ENCODE assay signal across 9 cellular contexts in the genomic region with DNA sequence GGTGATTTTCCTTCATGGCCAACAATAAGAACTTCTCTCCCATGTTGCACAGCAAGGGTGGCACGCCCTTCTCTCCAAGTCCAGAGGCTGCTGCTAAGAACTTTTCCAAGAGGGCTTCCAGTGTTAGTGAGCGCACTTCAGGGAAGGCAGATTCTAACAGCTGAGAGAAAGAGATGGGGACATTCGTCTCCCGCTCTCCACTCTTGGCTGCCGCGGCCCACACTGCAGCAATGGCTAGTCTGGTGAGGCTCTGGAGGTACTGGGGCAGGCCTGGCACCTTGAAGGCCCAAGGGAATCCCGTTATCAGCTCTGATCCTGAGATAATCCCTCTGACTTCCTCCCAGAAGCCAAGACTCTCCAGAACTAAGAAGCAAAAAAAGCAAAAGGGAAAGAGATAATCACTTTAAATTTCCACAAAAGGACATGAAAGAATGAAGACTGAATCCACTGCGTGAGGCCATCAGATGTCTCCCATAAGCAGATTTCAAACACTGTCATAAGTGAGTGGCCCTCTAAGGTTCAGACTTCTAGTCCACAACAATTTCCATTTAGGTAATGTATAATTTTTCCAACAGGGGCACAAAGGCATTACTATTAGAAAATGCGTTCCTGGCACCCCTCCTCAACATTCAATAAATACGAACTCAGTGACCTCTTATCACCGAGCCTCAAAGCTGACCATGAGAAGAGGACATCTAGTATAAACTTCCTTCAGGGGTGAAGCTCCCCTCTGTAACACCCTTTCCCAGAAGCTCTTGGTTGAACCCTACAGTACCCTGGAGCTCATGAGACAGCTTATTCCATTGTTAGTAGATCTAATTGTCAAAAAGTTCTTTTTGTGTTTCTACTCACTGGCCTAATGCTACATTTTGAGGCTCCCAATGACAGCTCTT.
DNase-seq lines count a peak whose midpoint lies in the region; ATAC-seq and TF ChIP-seq lines count a peak whose summit lies in the region.
"Had no signal": no experiment of that assay in that cellular context is flagged by ENCODE, and none has a peak within 500 bp of the region (broad histone marks: within the 10 kb centered on the region; RNA-seq: fewer than 3 reads in every experiment).

No MANE protein-coding gene starts in this region.

- no peaks in the 10 kb centered on the region for H3K27me3 Mint-ChIP-seq in activated naive CD4-positive, alpha-beta T cell treated with anti-CD3 and anti-CD28 coated beads for 36 hours (ENCODE audit: low read depth)
- H3K27me3 Mint-ChIP-seq in activated naive CD8-positive, alpha-beta T cell treated with anti-CD3 and anti-CD28 coated beads for 36 hours: no peaks in the 10 kb centered on the region

- H3K4me3 Mint-ChIP-seq in activated naive CD4-positive, alpha-beta T cell treated with anti-CD3 and anti-CD28 coated beads for 36 hours: no peak overlapping the region
- H3K4me3 Mint-ChIP-seq in activated naive CD8-positive, alpha-beta T cell treated with anti-CD3 and anti-CD28 coated beads for 36 hours: no peak overlapping the region

- H3K27ac ChIP-seq in lower lobe of right lung (peak overlapping the region; percentile 65), upper lobe of left lung (peak overlapping the region; percentile 58 to 77 (median 65))
- H3K27ac ChIP-seq in effector memory CD4-positive, alpha-beta T cell (ENCODE audit: insufficient read depth, low read length, poor library complexity, severe bottlenecking): no peak overlapping the region

- H3K36me3 ChIP-seq in lower lobe of right lung (peaks cover 14% of the 10 kb centered on the region), upper lobe of left lung (peaks cover 0 to 17% (median 5%) of the 10 kb centered on the region in 4 donors)
- peaks cover 17% of the 10 kb centered on the region for H3K36me3 ChIP-seq in effector memory CD4-positive, alpha-beta T cell (ENCODE audit: control insufficient read depth, insufficient read depth, low read length)

- TF ChIP-seq CTCF in lower lobe of right lung (IDR thresholded peaks at IDR 0.05): no peak
- no peak for TF ChIP-seq CTCF in upper lobe of left lung (IDR thresholded peaks at IDR 0.05)

- ATAC-seq in lower lobe of right lung: no peak
- ATAC-seq in upper lobe of left lung (ENCODE audit: low FRiP score in 2 of 2): no peak

- no peak for TF ChIP-seq POLR2A in upper lobe of left lung (IDR thresholded peaks at IDR 0.05)

- H3K27ac Mint-ChIP-seq in activated naive CD4-positive, alpha-beta T cell treated with anti-CD3 and anti-CD28 coated beads for 36 hours: peak overlapping the region; percentile 81
- H3K27ac Mint-ChIP-seq in activated naive CD8-positive, alpha-beta T cell treated with anti-CD3 and anti-CD28 coated beads for 36 hours: peak overlapping the region; percentile 93

- H3K4me1 ChIP-seq in lower lobe of right lung: peaks cover 23% of the 10 kb centered on the region
- H3K4me1 ChIP-seq in upper lobe of left lung: peaks cover 14 to 24% (median 17%) of the 10 kb centered on the region in 4 donors
- no peaks in the 10 kb centered on the region for H3K4me1 ChIP-seq in effector memory CD4-positive, alpha-beta T cell (ENCODE audit: control insufficient read depth, insufficient read depth, low read length, poor library complexity, severe bottlenecking)

- H3K9me3 ChIP-seq in lower lobe of right lung (no peaks in the 10 kb centered on the region), upper lobe of left lung (no peaks in the 10 kb centered on the region)
- no peaks in the 10 kb centered on the region for H3K9me3 ChIP-seq in effector memory CD4-positive, alpha-beta T cell (ENCODE audit: control insufficient read depth, low read length)

- TF ChIP-seq EP300 in upper lobe of left lung (IDR thresholded peaks at IDR 0.05): no peak

- peaks cover 38% of the 10 kb centered on the region for H3K36me3 Mint-ChIP-seq in activated naive CD4-positive, alpha-beta T cell treated with anti-CD3 and anti-CD28 coated beads for 36 hours (ENCODE audit: low read depth)
- H3K36me3 Mint-ChIP-seq in activated naive CD8-positive, alpha-beta T cell treated with anti-CD3 and anti-CD28 coated beads for 36 hours: peaks cover 47% of the 10 kb centered on the region

- CTCF ChIA-PET in activated naive CD4-positive, alpha-beta T cell treated with anti-CD3 and anti-CD28 coated beads for 36 hours (lab: Charles Lee): interaction anchor here (0.7 to 1.0 kb wide), 4 partner anchors 9 to 192 kb away, joined by 3 to 4 read pairs (median 3); no protein-coding TSS in a partner anchor

- H3K4me3 ChIP-seq in lower lobe of right lung (no peak overlapping the region), upper lobe of left lung (no peak overlapping the region)
- H3K4me3 ChIP-seq in effector memory CD4-positive, alpha-beta T cell (ENCODE audit: insufficient read depth, low read depth, low read length, poor library complexity, severe bottlenecking): no peak overlapping the region

- no peak for DNase-seq in activated naive CD4-positive, alpha-beta T cell treated with anti-CD3 and anti-CD28 coated beads for 36 hours
- no peak for DNase-seq in activated naive CD4-positive, alpha-beta T cell (lab: John Stamatoyannopoulos, UW)
- no peak for DNase-seq in activated naive CD8-positive, alpha-beta T cell treated with anti-CD3 and anti-CD28 coated beads for 36 hours
- no peak for DNase-seq in lower lobe of right lung
- DNase-seq in upper lobe of left lung: no peak
- DNase-seq in NCI-H524 treated with DMSO at 0.1 percent for 48 hours (lab: John Stamatoyannopoulos, UW): no peak
- no peak for DNase-seq in effector memory CD4-positive, alpha-beta T cell
- DNase-seq in SW480 (ENCODE audit: low spot score): no peak
- DNase-seq: NCI-H2029 treated with DMSO at 0.1 percent for 48 hours had no signal

- WGBS in upper lobe of left lung, 2 donors: 87 to 94% methylated on average over 11 of the region's 11 CpGs

- peaks cover 29% of the 10 kb centered on the region for H3K4me1 Mint-ChIP-seq in activated naive CD4-positive, alpha-beta T cell treated with anti-CD3 and anti-CD28 coated beads for 36 hours (ENCODE audit: low read depth)
- peaks cover 24% of the 10 kb centered on the region for H3K4me1 Mint-ChIP-seq in activated naive CD8-positive, alpha-beta T cell treated with anti-CD3 and anti-CD28 coated beads for 36 hours

- H3K27me3 ChIP-seq in lower lobe of right lung (ENCODE audit: low read depth): no peaks in the 10 kb centered on the region
- H3K27me3 ChIP-seq in upper lobe of left lung: no peaks in the 10 kb centered on the region
- no peaks in the 10 kb centered on the region for H3K27me3 ChIP-seq in effector memory CD4-positive, alpha-beta T cell (replicated peaks; ENCODE audit: control insufficient read depth, insufficient read depth, low read length, poor library complexity, severe bottlenecking)

- intact Hi-C loops in activated naive CD4-positive, alpha-beta T cell treated with anti-CD3 and anti-CD28 coated beads for 36 hours (cut with micrococcal nuclease): loop anchor here (5.0 to 10.0 kb wide), 5 partner anchors 121 to 704 kb away; partner anchors contain the start of genes DYNC2LI1 and LRPPRC
- intact Hi-C loops in lower lobe of right lung (cut with DNase I): no loop called here

- H3K9me3 Mint-ChIP-seq in activated naive CD4-positive, alpha-beta T cell treated with anti-CD3 and anti-CD28 coated beads for 36 hours: no peaks in the 10 kb centered on the region
- H3K9me3 Mint-ChIP-seq in activated naive CD8-positive, alpha-beta T cell treated with anti-CD3 and anti-CD28 coated beads for 36 hours: no peaks in the 10 kb centered on the region
